30 cellular contexts compared by ENCODE assay signal in the genomic region with DNA sequence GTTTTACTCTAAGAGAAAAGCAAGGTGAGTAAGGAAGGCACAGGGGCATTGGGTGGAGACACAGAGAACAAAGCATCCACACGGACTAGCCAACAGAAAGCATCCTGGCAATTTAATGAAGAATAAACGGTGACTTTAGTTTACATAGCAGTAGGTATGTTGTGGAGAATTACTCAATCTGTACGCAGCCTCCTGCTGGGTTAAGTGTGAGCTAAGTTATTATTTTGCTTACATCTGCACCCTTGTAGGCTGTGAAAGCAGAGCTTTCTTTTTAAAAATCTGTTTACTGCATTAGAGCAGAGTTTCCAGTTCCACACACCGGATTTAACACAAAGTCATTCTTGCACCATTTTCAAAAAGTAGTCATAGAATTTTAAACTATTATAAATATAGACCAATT.
DNase-seq lines count a peak whose midpoint lies in the region; ATAC-seq and TF ChIP-seq lines count a peak whose summit lies in the region.
"Had no signal": no experiment of that assay in that cellular context is flagged by ENCODE, and none has a peak within 500 bp of the region (broad histone marks: within the 10 kb centered on the region; RNA-seq: fewer than 3 reads in every experiment).

No MANE protein-coding gene starts in this region.

- no peaks in the 10 kb centered on the region for H3K27me3 Mint-ChIP-seq in progenitor cell of endocrine pancreas
- H3K27me3 Mint-ChIP-seq: activated CD8-positive, alpha-beta memory T cell treated with anti-CD3 and anti-CD28 coated beads, Interleukin-2, amount 10 ng/mL, durations not matched to agents 7 days and 5 days; effector memory CD8-positive, alpha-beta T cell; T-helper 17 cell had no signal

- H3K4me3 Mint-ChIP-seq in progenitor cell of endocrine pancreas (ENCODE audit: low read depth) = no peak overlapping the region
- H3K4me3 Mint-ChIP-seq: activated CD8-positive, alpha-beta memory T cell treated with anti-CD3 and anti-CD28 coated beads, Interleukin-2, amount 10 ng/mL, durations not matched to agents 7 days and 5 days; activated T-cell treated with anti-CD3 and anti-CD28 coated beads, Interleukin-2, amount 50 U/mL, for 72 hours; T-helper 17 cell had no signal

- H3K9me3 Mint-ChIP-seq in progenitor cell of endocrine pancreas (ENCODE audit: low read depth) = no peaks in the 10 kb centered on the region
- H3K9me3 Mint-ChIP-seq: activated T-cell treated with anti-CD3 and anti-CD28 coated beads, Interleukin-2, amount 50 U/mL, for 72 hours; effector memory CD8-positive, alpha-beta T cell had no signal

- peaks cover 3% of the 10 kb centered on the region for H3K4me1 Mint-ChIP-seq in progenitor cell of endocrine pancreas (ENCODE audit: low read depth)

- H3K4me3 ChIP-seq in choroid plexus epithelial cell (ENCODE audit: low read depth, low read length) = no peak overlapping the region
- H3K4me3 ChIP-seq: coronary artery, K562, left ventricle myocardium inferior, PC-9, right atrium auricular region, testis had no signal

- no peak overlapping the region for H3K27ac Mint-ChIP-seq in progenitor cell of endocrine pancreas
- H3K27ac Mint-ChIP-seq: activated CD8-positive, alpha-beta memory T cell treated with anti-CD3 and anti-CD28 coated beads, Interleukin-2, amount 10 ng/mL, durations not matched to agents 7 days and 5 days; activated T-cell treated with anti-CD3 and anti-CD28 coated beads, Interleukin-2, amount 50 U/mL, for 72 hours; CD14-positive monocyte; effector memory CD8-positive, alpha-beta T cell; T-helper 17 cell had no signal

- no peak for ATAC-seq in GM21576 (IDR thresholded peaks at IDR 0.05; ENCODE audit: unreplicated experiment)
- ATAC-seq: activated CD8-positive, alpha-beta memory T cell treated with anti-CD3 and anti-CD28 coated beads, Interleukin-2, amount 10 ng/mL, durations not matched to agents 7 days and 5 days; activated T-cell treated with anti-CD3 and anti-CD28 coated beads, Interleukin-2, amount 50 U/mL, for 72 hours; effector memory CD8-positive, alpha-beta T cell; K562; Right ventricle myocardium inferior; SK-N-SH treated with all-trans-retinoic acid at 6 μM for 48 hours; T-helper 17 cell had no signal

- TF ChIP-seq CTCF in choroid plexus epithelial cell (conservative IDR thresholded peaks at IDR 0.05; ENCODE audit: low read depth, low read length) (no peak), progenitor cell of endocrine pancreas (IDR thresholded peaks at IDR 0.05; ENCODE audit: unreplicated experiment) (no peak)

- H3K36me3 Mint-ChIP-seq in progenitor cell of endocrine pancreas (ENCODE audit: insufficient read depth) = no peaks in the 10 kb centered on the region
- H3K36me3 Mint-ChIP-seq: activated CD8-positive, alpha-beta memory T cell treated with anti-CD3 and anti-CD28 coated beads, Interleukin-2, amount 10 ng/mL, durations not matched to agents 7 days and 5 days; CD14-positive monocyte had no signal

- DNase-seq in DMS 273 (lab: John Stamatoyannopoulos, UW; ENCODE audit: unreplicated experiment) (peak; percentile 41), DMS 273 treated with DMSO at 0.1 percent for 48 hours (lab: John Stamatoyannopoulos, UW) (no peak), NCI-H2081 (lab: John Stamatoyannopoulos, UW) (peak; percentile 83 to 96), NCI-H69 (lab: John Stamatoyannopoulos, UW) (peak; percentile 99), choroid plexus epithelial cell (ENCODE audit: low read depth) (peak; percentile 61), 8988T (no peak), progenitor cell of endocrine pancreas (ENCODE audit: low spot score, unreplicated experiment) (no peak)
- DNase-seq: activated CD4-positive, alpha-beta T cell treated with anti-CD3 and anti-CD28 coated beads, Interleukin-2, amount 50 U/mL, for 4 hours; activated CD8-positive, alpha-beta memory T cell treated with anti-CD3 and anti-CD28 coated beads, Interleukin-2, amount 10 ng/mL, durations not matched to agents 7 days and 5 days; activated T-cell treated with anti-CD3 and anti-CD28 coated beads, Interleukin-2, amount 50 U/mL, for 72 hours; Calu3; effector memory CD8-positive, alpha-beta T cell; erythroblast; islet precursor cell; left ventricle myocardium inferior; mesendoderm; NCI-H1105 treated with DMSO at 0.1 percent for 48 hours; NCI-H446 treated with DMSO at 0.1 percent for 48 hours; PC-9; small intestine; stimulated activated naive CD4-positive, alpha-beta T cell; T-helper 17 cell; testis had no signal

Comparison
In these comparisons a context has a peak if more than half of its experiments do, and no peak if none do; other contexts are left out.
1. DNase-seq: peak in DMS 273 (single experiment), NCI-H2081 (2 of 2), NCI-H69 (single experiment) and choroid plexus epithelial cell (single experiment); none in DMS 273 treated with DMSO at 0.1 percent for 48 hours (single experiment), 8988T (single experiment) and progenitor cell of endocrine pancreas (single experiment).